ENCODE assay signal across 22 cellular contexts in genomic region chr3:127104586-127104985, GRCh38.
A peak's percentile ranks its signal among the peaks of the same experiment; 100 is the strongest.
DNase-seq lines count a peak whose midpoint lies in the region; ATAC-seq and TF ChIP-seq lines count a peak whose summit lies in the region.
"Had no signal": no experiment of that assay in that cellular context is flagged by ENCODE, and none has a peak within 500 bp of the region (broad histone marks: within the 10 kb centered on the region; RNA-seq: fewer than 3 reads in every experiment).

No MANE protein-coding gene starts in this region.

- H3K27ac ChIP-seq in endodermal cell (ENCODE audit: low read depth, low read length) (no peak overlapping the region), trophoblast cell (ENCODE audit: low read depth, low read length) (no peak overlapping the region)
- H3K27ac ChIP-seq: 22Rv1; BLaER1 treated with 17β-estradiol and CSF1 and Interleukin-3, amounts not matched to agents 10 nM and 100 nM had no signal

- DNase-seq in DMS53 (lab: John Stamatoyannopoulos, UW), result peak; percentile 55
- no peak for DNase-seq in DMS53 treated with DMSO at 0.1 percent for 48 hours (lab: John Stamatoyannopoulos, UW; ENCODE audit: unreplicated experiment)
- peak; percentile 21 for DNase-seq in COLO668 (lab: John Stamatoyannopoulos, UW; ENCODE audit: unreplicated experiment)
- peak; percentile 56 for DNase-seq in NCI-H1105 treated with DMSO at 0.1 percent for 48 hours (lab: John Stamatoyannopoulos, UW)
- DNase-seq in endodermal cell, result peak; percentile 31
- no peak for DNase-seq in trophoblast cell
- DNase-seq: ACHN; CD4-positive, alpha-beta memory T cell; H9; HFFc6; KBM-7; NCI-H2227 treated with DMSO at 0.1 percent for 48 hours; NCI-H510A; NK-92 treated with Interleukin-12 subunit alpha and Interleukin-12 subunit beta, amount 100 ng/mL, for 24 hours; SIG-M5; SK-N-SH; T-helper 2 cell had no signal

- H3K79me1 ChIP-seq in trophoblast cell (ENCODE audit: low read length), result no peaks in the 10 kb centered on the region

- no peaks in the 10 kb centered on the region for H3K36me3 Mint-ChIP-seq in endodermal cell (ENCODE audit: low read depth)
- no peaks in the 10 kb centered on the region for H3K36me3 Mint-ChIP-seq in stimulated activated memory B cell treated with anti-CD40 and anti-IgM and Interleukin-4, amounts not matched to agents 10 μg/mL and 1 μg/mL and 100 μg/mL, for 72 hours
- H3K36me3 Mint-ChIP-seq: CD4-positive, alpha-beta memory T cell had no signal

- H2BK12ac ChIP-seq in trophoblast cell (ENCODE audit: low read length), result no peak overlapping the region

- no peaks in the 10 kb centered on the region for H3K27me3 Mint-ChIP-seq in endodermal cell (ENCODE audit: insufficient read depth)
- peaks cover 19% of the 10 kb centered on the region for H3K27me3 Mint-ChIP-seq in stimulated activated memory B cell treated with anti-CD40 and anti-IgM and Interleukin-4, amounts not matched to agents 10 μg/mL and 1 μg/mL and 100 μg/mL, for 72 hours
- H3K27me3 Mint-ChIP-seq: CD4-positive, alpha-beta memory T cell had no signal

- TF ChIP-seq CTCF in endodermal cell (conservative IDR thresholded peaks at IDR 0.05), result no peak

- H3K9ac ChIP-seq in endodermal cell (ENCODE audit: extremely low read depth, low read length, poor library complexity, severe bottlenecking) (no peak overlapping the region), trophoblast cell (ENCODE audit: low read length) (no peak overlapping the region)
- H3K9ac ChIP-seq: BLaER1 treated with 17β-estradiol and CSF1 and Interleukin-3, amounts not matched to agents 10 nM and 100 nM; SK-N-SH had no signal

- no peak overlapping the region for H4K12ac ChIP-seq in trophoblast cell (ENCODE audit: low read depth, low read length)

- no peaks in the 10 kb centered on the region for H3K4me1 ChIP-seq in endodermal cell (ENCODE audit: control insufficient read depth, insufficient read depth, low read length)
- no peaks in the 10 kb centered on the region for H3K4me1 ChIP-seq in trophoblast cell (ENCODE audit: control insufficient read depth in 1 of 2, insufficient read depth in 2 of 2, low read length in 2 of 2)
- H3K4me1 ChIP-seq: BLaER1 treated with 17β-estradiol and CSF1 and Interleukin-3, amounts not matched to agents 10 nM and 100 nM had no signal

- H3K4me1 Mint-ChIP-seq in endodermal cell, result peaks cover 8% of the 10 kb centered on the region
- H3K4me1 Mint-ChIP-seq in stimulated activated memory B cell treated with anti-CD40 and anti-IgM and Interleukin-4, amounts not matched to agents 10 μg/mL and 1 μg/mL and 100 μg/mL, for 72 hours, result no peaks in the 10 kb centered on the region
- H3K4me1 Mint-ChIP-seq: CD4-positive, alpha-beta memory T cell had no signal

- H2BK5ac ChIP-seq in trophoblast cell (ENCODE audit: low read depth, low read length, poor library complexity), result no peak overlapping the region

- H3K4me2 ChIP-seq in trophoblast cell (ENCODE audit: low read length), result no peak overlapping the region
- H3K4me2 ChIP-seq: BLaER1 treated with 17β-estradiol and CSF1 and Interleukin-3, amounts not matched to agents 10 nM and 100 nM; SK-N-SH had no signal

- H4K8ac ChIP-seq in trophoblast cell (ENCODE audit: low read depth, low read length), result no peak overlapping the region

- no peaks in the 10 kb centered on the region for H3K79me2 ChIP-seq in trophoblast cell (ENCODE audit: control insufficient read depth, insufficient read depth, low read length, poor library complexity)

- ATAC-seq in stimulated activated memory B cell treated with anti-CD40 and anti-IgM and Interleukin-4, amounts not matched to agents 10 μg/mL and 1 μg/mL and 100 μg/mL, for 72 hours, result no peak
- ATAC-seq in activated CD4-positive, CD25-positive, alpha-beta regulatory T cell treated with anti-CD3 and anti-CD28 coated beads, Interleukin-2, amount 50 U/mL, for 24 hours, result no peak
- ATAC-seq: Panc1 had no signal

- no peak overlapping the region for H3K27ac Mint-ChIP-seq in endodermal cell
- no peak overlapping the region for H3K27ac Mint-ChIP-seq in stimulated activated memory B cell treated with anti-CD40 and anti-IgM and Interleukin-4, amounts not matched to agents 10 μg/mL and 1 μg/mL and 100 μg/mL, for 72 hours
- H3K27ac Mint-ChIP-seq: CD4-positive, alpha-beta memory T cell; H9; HFFc6 had no signal

- no peak overlapping the region for H3K4me3 Mint-ChIP-seq in endodermal cell
- H3K4me3 Mint-ChIP-seq in stimulated activated memory B cell treated with anti-CD40 and anti-IgM and Interleukin-4, amounts not matched to agents 10 μg/mL and 1 μg/mL and 100 μg/mL, for 72 hours, result no peak overlapping the region
- H3K4me3 Mint-ChIP-seq: CD4-positive, alpha-beta memory T cell; H9; HFFc6 had no signal

- no peak overlapping the region for H2BK120ac ChIP-seq in trophoblast cell (ENCODE audit: insufficient read depth, low read length, poor library complexity)

- H3K4me3 ChIP-seq in endodermal cell (ENCODE audit: low read length), result no peak overlapping the region
- H3K4me3 ChIP-seq in trophoblast cell (ENCODE audit: low read depth, low read length), result no peak overlapping the region
- H3K4me3 ChIP-seq: BLaER1 treated with 17β-estradiol and CSF1 and Interleukin-3, amounts not matched to agents 10 nM and 100 nM had no signal

- no peaks in the 10 kb centered on the region for H3K9me3 ChIP-seq in endodermal cell (ENCODE audit: control insufficient read depth, low read length)
- H3K9me3 ChIP-seq in trophoblast cell (ENCODE audit: insufficient read depth, low read depth, low read length), result peaks cover 4% of the 10 kb centered on the region
- H3K9me3 ChIP-seq: BLaER1 treated with 17β-estradiol and CSF1 and Interleukin-3, amounts not matched to agents 10 nM and 100 nM; SK-N-SH had no signal

- H2AK5ac ChIP-seq in trophoblast cell (ENCODE audit: low read length), result no peak overlapping the region

- no peak overlapping the region for H3K4ac ChIP-seq in trophoblast cell (ENCODE audit: low read depth, low read length)

- no peak overlapping the region for H2AFZ ChIP-seq in trophoblast cell (ENCODE audit: insufficient read depth, low read length, poor library complexity)

- H4K91ac ChIP-seq in trophoblast cell (ENCODE audit: low read depth, low read length), result no peak overlapping the region

- H3K14ac ChIP-seq in trophoblast cell (ENCODE audit: low read length), result no peak overlapping the region

- H3K27me3 ChIP-seq in endodermal cell (ENCODE audit: control insufficient read depth, insufficient read depth, low read length, poor library complexity, severe bottlenecking) (no peaks in the 10 kb centered on the region), trophoblast cell (ENCODE audit: insufficient read depth, low read length) (no peaks in the 10 kb centered on the region)

- H3K9me3 Mint-ChIP-seq in endodermal cell, result no peaks in the 10 kb centered on the region
- H3K9me3 Mint-ChIP-seq in stimulated activated memory B cell treated with anti-CD40 and anti-IgM and Interleukin-4, amounts not matched to agents 10 μg/mL and 1 μg/mL and 100 μg/mL, for 72 hours, result peaks cover 4% of the 10 kb centered on the region
- H3K9me3 Mint-ChIP-seq: CD4-positive, alpha-beta memory T cell; H9; HFFc6 had no signal

- H3K36me3 ChIP-seq in endodermal cell (ENCODE audit: control insufficient read depth, insufficient read depth, low read length) (no peaks in the 10 kb centered on the region), trophoblast cell (ENCODE audit: control insufficient read depth in 1 of 2, insufficient read depth in 2 of 2, low read length in 2 of 2) (no peaks in the 10 kb centered on the region)
- H3K36me3 ChIP-seq: BLaER1 treated with 17β-estradiol and CSF1 and Interleukin-3, amounts not matched to agents 10 nM and 100 nM had no signal

- no peak overlapping the region for H3K18ac ChIP-seq in trophoblast cell (ENCODE audit: low read length)

- WGBS in endodermal cell (ENCODE audit: insufficient coverage in 1 of 2, insufficient read length in 1 of 2), 2 experiments, result 92 to 94% methylated on average over 4 to 7 of the region's 7 CpGs
- WGBS in trophoblast cell (ENCODE audit: extremely low coverage, insufficient coverage, insufficient read length), result no CpG with 5 or more reads among the region's 7 CpGs

- no peak overlapping the region for H3K23ac ChIP-seq in trophoblast cell (ENCODE audit: low read length)

Comparison
In these comparisons a context has a peak if more than half of its experiments do, and no peak if none do; other contexts are left out.
1. DNase-seq: peak in DMS53 (single experiment), COLO668 (single experiment), NCI-H1105 treated with DMSO at 0.1 percent for 48 hours (single experiment) and endodermal cell (single experiment); none in DMS53 treated with DMSO at 0.1 percent for 48 hours (single experiment) and trophoblast cell (0 of 2).